24 cellular contexts compared by ENCODE assay signal in the genomic region with DNA sequence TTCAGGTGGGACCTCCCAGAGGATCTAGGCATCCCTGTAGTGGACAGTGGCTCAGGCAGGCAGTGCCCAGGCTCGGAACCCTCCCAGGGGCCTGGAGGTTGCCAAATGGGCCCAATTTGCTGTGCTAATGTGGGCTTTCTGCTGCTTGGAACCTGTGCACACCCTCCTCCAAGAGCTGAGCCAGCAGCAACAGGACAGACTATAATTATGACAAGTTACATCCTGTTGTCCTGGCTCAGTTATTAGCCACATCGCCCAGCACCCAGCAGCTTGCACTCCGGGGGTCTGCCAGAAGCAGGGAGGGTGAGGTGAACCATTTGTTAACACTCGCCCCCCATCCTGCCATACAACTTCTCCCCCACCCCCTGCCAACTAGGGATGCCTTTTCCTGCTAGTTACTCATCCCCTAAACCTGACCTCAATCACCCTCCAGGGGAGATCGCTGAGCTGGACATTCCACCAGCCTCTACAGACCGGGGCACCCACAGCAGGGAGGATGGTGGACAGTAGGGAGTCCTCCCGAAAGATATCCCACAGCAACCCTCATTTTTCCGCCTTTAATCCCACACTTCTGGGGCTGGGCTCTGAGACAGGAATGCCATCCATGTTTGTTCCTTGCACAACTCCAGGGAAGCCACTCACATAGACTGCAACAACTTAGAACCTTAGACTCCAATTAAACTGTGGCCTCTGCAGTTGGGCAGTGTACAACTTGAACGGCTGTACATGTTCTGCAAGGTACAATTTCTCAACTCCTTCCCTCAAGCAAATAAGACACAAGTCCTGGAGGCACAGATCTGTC. TPM values are rescaled to one million over a fixed set of nuclear protein-coding genes. Genes with fewer than 3 reads are reported as not detected.
A peak's percentile ranks its signal among the peaks of the same experiment; 100 is the strongest.
DNase-seq lines count a peak whose midpoint lies in the region; ATAC-seq and TF ChIP-seq lines count a peak whose summit lies in the region.
"Had no signal": no experiment of that assay in that cellular context is flagged by ENCODE, and none has a peak within 500 bp of the region (broad histone marks: within the 10 kb centered on the region; RNA-seq: fewer than 3 reads in every experiment).

No MANE protein-coding gene starts in this region.

- 50% methylated on average over 1 of the region's 9 CpGs; no CpG with 5 or more reads in 1 of the 2 experiments for WGBS in IMR-90 (ENCODE audit: extremely low coverage in 2 of 2, insufficient read length in 1 of 2), 2 experiments
- WGBS in trophoblast cell (ENCODE audit: extremely low coverage, insufficient coverage, insufficient read length) = no CpG with 5 or more reads among the region's 9 CpGs

- no peaks in the 10 kb centered on the region for H3K27me3 Mint-ChIP-seq in activated CD4-positive, alpha-beta T cell treated with anti-CD3 and anti-CD28 coated beads, Interleukin-2, amount 10 ng/mL, durations not matched to agents 7 days and 5 days
- H3K27me3 Mint-ChIP-seq: activated CD4-positive, alpha-beta memory T cell treated with anti-CD3 and anti-CD28 coated beads for 36 hours had no signal

- H3F3A ChIP-seq in MM.1S (ENCODE audit: insufficient read depth, low read length) = no peaks in the 10 kb centered on the region

- no peak for TF ChIP-seq CTCF in AG04450 (IDR thresholded peaks at IDR 0.05; ENCODE audit: low read depth, low read length)
- TF ChIP-seq CTCF in IMR-90 (conservative IDR thresholded peaks at IDR 0.05; ENCODE audit: low read depth, low read length) = no peak
- TF ChIP-seq CTCF in MM.1S (IDR thresholded peaks at IDR 0.05; ENCODE audit: low read length) = no peak

- DNase-seq in AG04450 (ENCODE audit: low read depth, low spot score) = no peak
- DNase-seq in IMR-90 = no peak
- DNase-seq in amniotic epithelial cell (ENCODE audit: low read depth) = peak; percentile 9
- peak; percentile 88 for DNase-seq in trophoblast cell
- no peak for DNase-seq in MM.1S
- no peak for DNase-seq in activated CD4-positive, alpha-beta T cell treated with anti-CD3 and anti-CD28 coated beads, Interleukin-2, amount 50 U/mL, for 4 hours
- DNase-seq in activated CD4-positive, alpha-beta T cell treated with anti-CD3 and anti-CD28 coated beads, Interleukin-2, amount 10 ng/mL, durations not matched to agents 7 days and 5 days = no peak
- DNase-seq: activated CD4-positive, alpha-beta memory T cell treated with anti-CD3 and anti-CD28 coated beads for 36 hours; activated gamma-delta T cell; activated naive CD8-positive, alpha-beta T cell treated with anti-CD3 and anti-CD28 coated beads, Interleukin-2, amount 50 U/mL, for 24 hours; body of pancreas; CD4-positive, CD25-positive, alpha-beta regulatory T cell; DMS53; left colon; naive thymus-derived CD8-positive, alpha-beta T cell; NCI-H1105 treated with DMSO at 0.1 percent for 48 hours; NCI-H446 treated with DMSO at 0.1 percent for 48 hours; ovary; RPMI8226; upper lobe of left lung had no signal

- H2AFZ ChIP-seq in IMR-90 (replicated peaks; ENCODE audit: low read length, poor library complexity) (no peak overlapping the region), trophoblast cell (ENCODE audit: insufficient read depth, low read length, poor library complexity) (no peak overlapping the region), MM.1S (ENCODE audit: low read length) (no peak overlapping the region)

- no peak overlapping the region for H3K56ac ChIP-seq in IMR-90 (ENCODE audit: extremely low read depth, insufficient read depth, low read length)

- H3K4me1 Mint-ChIP-seq in activated CD4-positive, alpha-beta T cell treated with anti-CD3 and anti-CD28 coated beads, Interleukin-2, amount 10 ng/mL, durations not matched to agents 7 days and 5 days = no peaks in the 10 kb centered on the region
- H3K4me1 Mint-ChIP-seq: activated naive CD8-positive, alpha-beta T cell treated with anti-CD3 and anti-CD28 coated beads, Interleukin-2, amount 50 U/mL, for 24 hours; CD4-positive, CD25-positive, alpha-beta regulatory T cell had no signal

- H4K8ac ChIP-seq in IMR-90 (ENCODE audit: low read depth in 2 of 2, low read length in 2 of 2) (no peak overlapping the region), trophoblast cell (ENCODE audit: low read depth, low read length) (no peak overlapping the region)

- H2BK15ac ChIP-seq in IMR-90 (ENCODE audit: low read depth, low read length) = no peak overlapping the region

- H4K12ac ChIP-seq in trophoblast cell (ENCODE audit: low read depth, low read length) = no peak overlapping the region

- no peak overlapping the region for H3K4ac ChIP-seq in IMR-90 (ENCODE audit: low read depth, low read length)
- no peak overlapping the region for H3K4ac ChIP-seq in trophoblast cell (ENCODE audit: low read depth, low read length)

- H3K23ac ChIP-seq in IMR-90 (ENCODE audit: low read depth, low read length) = no peak overlapping the region
- no peak overlapping the region for H3K23ac ChIP-seq in trophoblast cell (ENCODE audit: low read length)

- no peak for ATAC-seq in IMR-90 (ENCODE audit: low read depth)
- ATAC-seq in GM19467 (IDR thresholded peaks at IDR 0.05; ENCODE audit: unreplicated experiment) = no peak
- ATAC-seq: activated naive CD8-positive, alpha-beta T cell treated with anti-CD3 and anti-CD28 coated beads, Interleukin-2, amount 50 U/mL, for 24 hours; body of pancreas; left colon; naive thymus-derived CD8-positive, alpha-beta T cell; WTC11 had no signal

- no peak overlapping the region for H2BK20ac ChIP-seq in IMR-90 (ENCODE audit: low read depth, low read length)

- H3K4me1 ChIP-seq in IMR-90 (ENCODE audit: control insufficient read depth, insufficient read depth, low read length) = no peaks in the 10 kb centered on the region
- H3K4me1 ChIP-seq in trophoblast cell (ENCODE audit: control insufficient read depth in 1 of 2, insufficient read depth in 2 of 2, low read length in 2 of 2) = peaks cover 0 to 3% of the 10 kb centered on the region in 2 experiments
- no peaks in the 10 kb centered on the region for H3K4me1 ChIP-seq in MM.1S (ENCODE audit: low read length)
- H3K4me1 ChIP-seq: body of pancreas, upper lobe of left lung had no signal

- no TSS peak for BruUV-seq in IMR-90 (replicated peaks; lab: Mats Ljungman, UMichigan)

- H3K4me2 ChIP-seq in IMR-90 (ENCODE audit: low read depth, low read length) = no peak overlapping the region
- H3K4me2 ChIP-seq in trophoblast cell (ENCODE audit: low read length) = no peak overlapping the region
- H3K4me2 ChIP-seq in MM.1S (ENCODE audit: low read depth, low read length) = no peak overlapping the region

- no peak overlapping the region for H3K4me3 ChIP-seq in AG04450 (ENCODE audit: low read depth, low read length)
- no peak overlapping the region for H3K4me3 ChIP-seq in IMR-90 (ENCODE audit: insufficient read depth, low read depth, low read length)
- H3K4me3 ChIP-seq in trophoblast cell (ENCODE audit: low read depth, low read length) = no peak overlapping the region
- H3K4me3 ChIP-seq in MM.1S (ENCODE audit: low read length) = no peak overlapping the region
- H3K4me3 ChIP-seq: body of pancreas, ovary, upper lobe of left lung had no signal

- H4K91ac ChIP-seq in IMR-90 (ENCODE audit: insufficient read depth, low read depth, low read length) = no peak overlapping the region
- no peak overlapping the region for H4K91ac ChIP-seq in trophoblast cell (ENCODE audit: low read depth, low read length)

- no peak overlapping the region for H2BK12ac ChIP-seq in trophoblast cell (ENCODE audit: low read length)

- no peak for TF ChIP-seq POLR2A in IMR-90 (IDR thresholded peaks at IDR 0.05; ENCODE audit: low read depth, low read length)

- no peak overlapping the region for H3K18ac ChIP-seq in IMR-90 (ENCODE audit: low read depth, low read length)
- no peak overlapping the region for H3K18ac ChIP-seq in trophoblast cell (ENCODE audit: low read length)

- intact Hi-C loops in IMR-90 (cut with micrococcal nuclease) = no loop called here

- H3K27me3 ChIP-seq in AG04450 (ENCODE audit: control insufficient read depth, insufficient read depth, low read length) (peaks cover 4% of the 10 kb centered on the region), IMR-90 (ENCODE audit: control insufficient read depth, insufficient read depth, low read length) (peaks cover 20% of the 10 kb centered on the region; the same call in 1 of the 2 replicates), trophoblast cell (ENCODE audit: insufficient read depth, low read length) (no peaks in the 10 kb centered on the region), MM.1S (replicated peaks; ENCODE audit: insufficient read depth, low read length) (no peaks in the 10 kb centered on the region; the same call in 1 of the 2 replicates)
- H3K27me3 ChIP-seq: body of pancreas, ovary, upper lobe of left lung had no signal

- no peaks in the 10 kb centered on the region for H3K36me3 ChIP-seq in IMR-90 (ENCODE audit: control insufficient read depth, insufficient read depth, low read length)
- no peaks in the 10 kb centered on the region for H3K36me3 ChIP-seq in trophoblast cell (ENCODE audit: control insufficient read depth in 1 of 2, insufficient read depth in 2 of 2, low read length in 2 of 2)
- no peaks in the 10 kb centered on the region for H3K36me3 ChIP-seq in MM.1S (replicated peaks; ENCODE audit: insufficient read depth, low read length)
- H3K36me3 ChIP-seq: ovary, upper lobe of left lung had no signal

- H3K9me1 ChIP-seq in IMR-90 (ENCODE audit: insufficient read depth, low read length) = no peaks in the 10 kb centered on the region

- H3K9me3 ChIP-seq in AG04450 (ENCODE audit: control insufficient read depth, insufficient read depth, low read length) (peaks cover 6% of the 10 kb centered on the region; the same call in 1 of the 2 replicates), IMR-90 (ENCODE audit: control insufficient read depth, insufficient read depth, low read length) (peaks cover 5% of the 10 kb centered on the region; the same call in 1 of the 2 replicates), trophoblast cell (ENCODE audit: insufficient read depth, low read depth, low read length) (no peaks in the 10 kb centered on the region), MM.1S (replicated peaks; ENCODE audit: insufficient read depth, low read length) (no peaks in the 10 kb centered on the region)
- H3K9me3 ChIP-seq: body of pancreas, ovary had no signal

- peak overlapping the region; percentile 63 for H2AK9ac ChIP-seq in IMR-90 (replicated peaks; ENCODE audit: low read depth, low read length, poor library complexity)

- H2AK5ac ChIP-seq in IMR-90 (ENCODE audit: low read depth, low read length) (no peak overlapping the region), trophoblast cell (ENCODE audit: low read length) (no peak overlapping the region)

- CTCF ChIA-PET in AG04450 (lab: Charles Lee) (interaction anchor here (1.8 kb wide), 1 partner anchor 35 kb away, joined by 5 read pairs; no protein-coding TSS in a partner anchor), IMR-90 (lab: Yijun Ruan, JAX) (no interaction called here)
- CTCF ChIA-PET in activated CD4-positive, alpha-beta T cell treated with anti-CD3 and anti-CD28 coated beads, Interleukin-2, amount 10 ng/mL, durations not matched to agents 7 days and 5 days (lab: Charles Lee) = no interaction called here

- no peak for TF ChIP-seq RAD21 in IMR-90 (IDR thresholded peaks at IDR 0.05; ENCODE audit: low read length)

- H3K79me1 ChIP-seq in IMR-90 (ENCODE audit: low read depth in 1 of 2, low read length in 2 of 2) (no peaks in the 10 kb centered on the region), trophoblast cell (ENCODE audit: low read length) (no peaks in the 10 kb centered on the region)

- H2BK120ac ChIP-seq in IMR-90 (ENCODE audit: low read depth, low read length) = no peak overlapping the region
- H2BK120ac ChIP-seq in trophoblast cell (ENCODE audit: insufficient read depth, low read length, poor library complexity) = no peak overlapping the region

- H4K20me1 ChIP-seq in IMR-90 (ENCODE audit: insufficient read depth, low read length) (no peaks in the 10 kb centered on the region), MM.1S (ENCODE audit: insufficient read depth, low read length) (no peaks in the 10 kb centered on the region)

- dilution Hi-C loops in IMR-90 (cut with HindIII; ENCODE audit: low sequenced_read_pairs, unreplicated experiment) = no loop called here

- in situ Hi-C loops in IMR-90 (cut with MboI; ENCODE audit: low sequenced_read_pairs) = no loop called here

- H3K14ac ChIP-seq in IMR-90 (replicated peaks; ENCODE audit: low read depth, low read length) (no peak overlapping the region), trophoblast cell (ENCODE audit: low read length) (no peak overlapping the region)

- no peak overlapping the region for H3K27ac Mint-ChIP-seq in activated CD4-positive, alpha-beta T cell treated with anti-CD3 and anti-CD28 coated beads, Interleukin-2, amount 10 ng/mL, durations not matched to agents 7 days and 5 days
- H3K27ac Mint-ChIP-seq: activated CD4-positive, alpha-beta memory T cell treated with anti-CD3 and anti-CD28 coated beads for 36 hours; activated naive CD8-positive, alpha-beta T cell treated with anti-CD3 and anti-CD28 coated beads, Interleukin-2, amount 50 U/mL, for 24 hours; CD4-positive, CD25-positive, alpha-beta regulatory T cell; WTC11 had no signal

- H3K79me2 ChIP-seq in trophoblast cell (ENCODE audit: control insufficient read depth, insufficient read depth, low read length, poor library complexity) = no peaks in the 10 kb centered on the region
- no peaks in the 10 kb centered on the region for H3K79me2 ChIP-seq in MM.1S (ENCODE audit: low read length)

- H3K4me3 Mint-ChIP-seq in activated CD4-positive, alpha-beta T cell treated with anti-CD3 and anti-CD28 coated beads, Interleukin-2, amount 10 ng/mL, durations not matched to agents 7 days and 5 days = no peak overlapping the region
- H3K4me3 Mint-ChIP-seq: activated CD4-positive, alpha-beta memory T cell treated with anti-CD3 and anti-CD28 coated beads for 36 hours; activated naive CD8-positive, alpha-beta T cell treated with anti-CD3 and anti-CD28 coated beads, Interleukin-2, amount 50 U/mL, for 24 hours; CD4-positive, CD25-positive, alpha-beta regulatory T cell; naive thymus-derived CD8-positive, alpha-beta T cell; WTC11 had no signal

- POLR2A ChIA-PET in AG04450 (lab: Yijun Ruan, JAX) (no interaction called here), IMR-90 (lab: Charles Lee; ENCODE audit: unreplicated experiment) (interaction anchor here (0.5 kb wide), 1 partner anchor 46 kb away, joined by 4 read pairs; no protein-coding TSS in a partner anchor)
- POLR2A ChIA-PET in activated CD4-positive, alpha-beta T cell treated with anti-CD3 and anti-CD28 coated beads, Interleukin-2, amount 10 ng/mL, durations not matched to agents 7 days and 5 days (lab: Charles Lee) = no interaction called here

- H3K9ac ChIP-seq in IMR-90 (ENCODE audit: low read depth, low read length) (no peak overlapping the region), trophoblast cell (ENCODE audit: low read length) (no peak overlapping the region), MM.1S (ENCODE audit: low read length) (no peak overlapping the region)

- peaks cover 3% of the 10 kb centered on the region for H3K9me3 Mint-ChIP-seq in activated CD4-positive, alpha-beta T cell treated with anti-CD3 and anti-CD28 coated beads, Interleukin-2, amount 10 ng/mL, durations not matched to agents 7 days and 5 days

- H2BK5ac ChIP-seq in IMR-90 (ENCODE audit: low read depth, low read length, poor library complexity, severe bottlenecking) (no peak overlapping the region), trophoblast cell (ENCODE audit: low read depth, low read length, poor library complexity) (no peak overlapping the region)

- H4K5ac ChIP-seq in IMR-90 (ENCODE audit: low read depth, low read length) = no peak overlapping the region

- no peaks in the 10 kb centered on the region for H3K9me2 ChIP-seq in MM.1S (replicated peaks; ENCODE audit: insufficient read depth, low read length)

- no peaks in the 10 kb centered on the region for H3K36me3 Mint-ChIP-seq in activated CD4-positive, alpha-beta T cell treated with anti-CD3 and anti-CD28 coated beads, Interleukin-2, amount 10 ng/mL, durations not matched to agents 7 days and 5 days (ENCODE audit: low read depth)
- H3K36me3 Mint-ChIP-seq: activated CD4-positive, alpha-beta memory T cell treated with anti-CD3 and anti-CD28 coated beads for 36 hours; CD4-positive, CD25-positive, alpha-beta regulatory T cell had no signal

- peak overlapping the region; percentile 11 for H3K27ac ChIP-seq in AG04450 (ENCODE audit: low read depth, low read length)
- no peak overlapping the region for H3K27ac ChIP-seq in IMR-90 (ENCODE audit: insufficient read depth, low read length)
- H3K27ac ChIP-seq in trophoblast cell (ENCODE audit: low read depth, low read length) = no peak overlapping the region
- H3K27ac ChIP-seq in MM.1S (ENCODE audit: low read length) = no peak overlapping the region
- H3K27ac ChIP-seq: body of pancreas, ovary, upper lobe of left lung had no signal

RNA-seq across cellular contexts. Expression of a gene that starts 7.9 kb away (rescaled TPM):
- not detected in 2 replicates for polyA plus RNA-seq in AG04450 (2011; rRNA removed)
- polyA minus RNA-seq in AG04450 (2011; rRNA and poly(A)+ RNA removed) = not detected in 2 replicates
- not detected in 2 replicates for total RNA-seq in IMR-90 (2012; rRNA removed)
- polyA plus RNA-seq in IMR-90 (2012; rRNA removed) = not detected in 2 replicates
- polyA plus RNA-seq in IMR-90 (2012; cell fraction: cytosol; rRNA removed) = not detected in 2 replicates
- not detected in 2 replicates for polyA plus RNA-seq in IMR-90 (2012; cell fraction: nucleus; rRNA removed; ENCODE audit: low replicate concordance)
- 0.12 TPM in 1 of 2 replicates, not detected in the other for polyA plus RNA-seq in trophoblast cell (2013)
- not detected for total RNA-seq in activated CD4-positive, alpha-beta T cell treated with anti-CD3 and anti-CD28 coated beads, Interleukin-2, amount 10 ng/mL, durations not matched to agents 7 days and 5 days
- total RNA-seq: activated CD4-positive, alpha-beta memory T cell treated with anti-CD3 and anti-CD28 coated beads for 36 hours; body of pancreas; CD4-positive, CD25-positive, alpha-beta regulatory T cell; fibroblast of lung; left colon; naive thymus-derived CD8-positive, alpha-beta T cell; ovary; right cardiac atrium; upper lobe of left lung; WTC11 had no signal
- polyA plus RNA-seq: CD4-positive, CD25-positive, alpha-beta regulatory T cell; fibroblast of lung; naive thymus-derived CD8-positive, alpha-beta T cell; ovary; right cardiac atrium had no signal

Comparison
In these comparisons a context has a peak if more than half of its experiments do, and no peak if none do; other contexts are left out.
1. DNase-seq: peak in amniotic epithelial cell (single experiment) and trophoblast cell (2 of 2); none in AG04450 (single experiment), IMR-90 (single experiment), MM.1S (single experiment), activated CD4-positive, alpha-beta T cell treated with anti-CD3 and anti-CD28 coated beads, Interleukin-2, amount 50 U/mL, for 4 hours (0 of 2) and activated CD4-positive, alpha-beta T cell treated with anti-CD3 and anti-CD28 coated beads, Interleukin-2, amount 10 ng/mL, durations not matched to agents 7 days and 5 days (single experiment).